8 cellular contexts compared by ENCODE assay signal in the genomic region with DNA sequence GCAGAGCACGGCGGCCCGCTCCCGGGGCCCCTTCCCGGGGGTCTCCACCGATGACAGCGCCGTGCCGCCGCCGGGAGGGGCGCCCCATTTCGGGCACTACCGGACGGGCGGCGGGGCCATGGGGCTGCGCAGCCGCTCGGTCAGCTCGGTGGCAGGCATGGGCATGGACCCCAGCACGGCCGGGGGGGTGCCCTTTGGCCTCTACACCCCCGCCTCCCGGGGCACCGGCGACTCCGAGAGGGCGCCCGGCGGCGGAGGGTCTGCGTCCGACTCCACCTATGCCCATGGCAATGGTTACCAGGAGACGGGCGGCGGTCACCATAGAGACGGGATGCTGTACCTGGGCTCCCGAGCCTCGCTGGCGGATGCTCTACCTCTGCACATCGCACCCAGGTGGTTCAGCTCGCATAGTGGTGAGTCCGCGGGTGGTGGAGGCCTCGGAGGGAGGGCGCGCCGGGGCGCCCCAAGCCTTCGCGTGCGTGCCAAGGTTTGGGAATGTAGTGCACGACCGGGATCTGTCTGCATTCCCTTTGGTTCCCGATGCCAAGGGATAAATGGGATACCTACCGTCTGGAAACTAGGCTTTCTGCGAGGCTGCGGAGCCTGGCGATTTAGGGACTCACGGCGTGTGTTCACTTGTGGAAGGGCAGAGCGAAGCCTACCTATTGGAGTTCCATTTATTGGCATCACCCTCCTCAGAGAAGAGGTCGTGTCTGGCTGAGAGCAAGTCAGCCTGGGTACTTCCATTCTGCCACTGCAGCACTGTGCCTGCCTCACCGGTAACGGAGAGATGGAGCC. TPM values are rescaled to one million over a fixed set of nuclear protein-coding genes. Genes with fewer than 3 reads are reported as not detected.
DNase-seq lines count a peak whose midpoint lies in the region; ATAC-seq lines count a peak whose summit lies in the region.

No MANE protein-coding gene starts in this region.

- no peaks in the 10 kb centered on the region for H3K36me3 ChIP-seq in ectodermal cell (ENCODE audit: control insufficient read depth, insufficient read depth, low read length)

- H3K9me3 ChIP-seq in ectodermal cell (ENCODE audit: control insufficient read depth, low read length): no peaks in the 10 kb centered on the region

- DNase-seq in ACHN: peak; percentile 23
- peak; percentile 60 for DNase-seq in GM19238 (ENCODE audit: insufficient read length, low spot score)
- peak; percentile 35 for DNase-seq in NCI-H1105 (lab: John Stamatoyannopoulos, UW)
- peak; percentile 57 to 60 for DNase-seq in activated CD4-positive, alpha-beta T cell treated with anti-CD3 and anti-CD28 coated beads, Interleukin-2, amount 50 U/mL, for 4 hours
- DNase-seq in lung microvascular endothelial cell (ENCODE audit: low read depth in 2 of 2): peak; percentile 29 to 36
- peak in 2 of 3 donors; percentile 40 to 59 for DNase-seq in stimulated activated CD4-positive, alpha-beta T cell treated with anti-CD3 and anti-CD28 coated beads, TNF-alpha, amount 100 ng/mL, for 48 hours (ENCODE audit: low read depth in 3 of 3)

- peaks cover 4% of the 10 kb centered on the region for H3K4me1 ChIP-seq in ectodermal cell (ENCODE audit: control insufficient read depth, insufficient read depth, low read length)

- no peak for ATAC-seq in HG03457 (IDR thresholded peaks at IDR 0.05; ENCODE audit: unreplicated experiment)

- H3K27ac ChIP-seq in ectodermal cell (ENCODE audit: insufficient read depth, low read depth, low read length, poor library complexity, severe bottlenecking): no peak overlapping the region

- in situ Hi-C loops in ACHN (cut with HindIII; ENCODE audit: low pct_ligation_motif_present, low pct_unique_long_range_greater_than_20kb, low sequenced_read_pairs): no loop called here

- WGBS in ectodermal cell, 2 experiments: 1% methylated on average over 66 of the region's 66 CpGs

- no peaks in the 10 kb centered on the region for H3K27me3 ChIP-seq in ectodermal cell (ENCODE audit: control insufficient read depth, insufficient read depth, low read length, poor library complexity, severe bottlenecking)

- peak overlapping the region; percentile 66 for H3K4me3 ChIP-seq in ectodermal cell (ENCODE audit: insufficient read depth, low read depth, low read length)

RNA-seq across cellular contexts. Expression of a gene that starts 1.1 kb away (rescaled TPM):
- 52.2 TPM for polyA plus RNA-seq in ectodermal cell (2013, experiment 1 of 4)
- polyA plus RNA-seq in ectodermal cell (2013, experiment 2 of 4): 47.5 TPM
- 30.2 TPM for polyA plus RNA-seq in ectodermal cell (2013, experiment 3 of 4)
- 36.0 TPM for polyA plus RNA-seq in ectodermal cell (2013, experiment 4 of 4)
- total RNA-seq in lung microvascular endothelial cell: 7.9 and 10.7 TPM in 2 replicates

RNA-seq across cellular contexts. Expression of a gene that starts 15.0 kb away (rescaled TPM):
- 95.5 TPM for polyA plus RNA-seq in ectodermal cell (2013, experiment 1 of 4)
- 110 TPM for polyA plus RNA-seq in ectodermal cell (2013, experiment 2 of 4)
- 72.0 TPM for polyA plus RNA-seq in ectodermal cell (2013, experiment 3 of 4)
- polyA plus RNA-seq in ectodermal cell (2013, experiment 4 of 4): 74.2 TPM
- 10.0 and 11.5 TPM in 2 replicates for total RNA-seq in lung microvascular endothelial cell
